Comparison of ENCODE assay signal across 1 cellular context in genomic region chr16:20897253-20897896, GRCh38.
TF ChIP-seq lines count a peak whose summit lies in the region.

No MANE protein-coding gene starts in this region.

TF ChIP-seq in K562, 482 proteins besides CTCF, POLR2A, EP300 and RAD21 (continued from another document):
- TF ChIP-seq, protein P1, sequence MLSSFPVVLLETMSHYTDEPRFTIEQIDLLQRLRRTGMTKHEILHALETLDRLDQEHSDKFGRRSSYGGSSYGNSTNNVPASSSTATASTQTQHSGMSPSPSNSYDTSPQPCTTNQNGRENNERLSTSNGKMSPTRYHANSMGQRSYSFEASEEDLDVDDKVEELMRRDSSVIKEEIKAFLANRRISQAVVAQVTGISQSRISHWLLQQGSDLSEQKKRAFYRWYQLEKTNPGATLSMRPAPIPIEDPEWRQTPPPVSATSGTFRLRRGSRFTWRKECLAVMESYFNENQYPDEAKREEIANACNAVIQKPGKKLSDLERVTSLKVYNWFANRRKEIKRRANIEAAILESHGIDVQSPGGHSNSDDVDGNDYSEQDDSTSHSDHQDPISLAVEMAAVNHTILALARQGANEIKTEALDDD (IDR thresholded peaks at IDR 0.05): 0 out of 2 replicates have a peak, but pooled peaks have one; percentile 17
- TF ChIP-seq ZNF354B (CRISPR knock-in tag; IDR thresholded peaks at IDR 0.05) (no peak), CEBPB (tag; IDR thresholded peaks at IDR 0.05) (peak; percentile 96), MXI1 (IDR thresholded peaks at IDR 0.05; ENCODE audit: low read depth, low read length) (no peak), CREM (IDR thresholded peaks at IDR 0.05; ENCODE audit: low read depth) (no peak), TCF7L2 (IDR thresholded peaks at IDR 0.05; ENCODE audit: low read depth, low read length) (no peak), KAT2B (IDR thresholded peaks at IDR 0.05; ENCODE audit: low read depth, low read length) (no peak), ZZZ3 (IDR thresholded peaks at IDR 0.05) (no peak), ATF3 (IDR thresholded peaks at IDR 0.05) (peak; percentile 61; the same call in 1 of the 2 replicates), ATF3 (CRISPR knock-in tag; conservative IDR thresholded peaks at IDR 0.05) (no peak), NR2C2 (CRISPR knock-in tag; IDR thresholded peaks at IDR 0.05) (no peak), NR2C2 (tag; IDR thresholded peaks at IDR 0.05) (0 out of 2 replicates have a peak, but pooled peaks have one; percentile 3)
- TF ChIP-seq, protein P2, sequence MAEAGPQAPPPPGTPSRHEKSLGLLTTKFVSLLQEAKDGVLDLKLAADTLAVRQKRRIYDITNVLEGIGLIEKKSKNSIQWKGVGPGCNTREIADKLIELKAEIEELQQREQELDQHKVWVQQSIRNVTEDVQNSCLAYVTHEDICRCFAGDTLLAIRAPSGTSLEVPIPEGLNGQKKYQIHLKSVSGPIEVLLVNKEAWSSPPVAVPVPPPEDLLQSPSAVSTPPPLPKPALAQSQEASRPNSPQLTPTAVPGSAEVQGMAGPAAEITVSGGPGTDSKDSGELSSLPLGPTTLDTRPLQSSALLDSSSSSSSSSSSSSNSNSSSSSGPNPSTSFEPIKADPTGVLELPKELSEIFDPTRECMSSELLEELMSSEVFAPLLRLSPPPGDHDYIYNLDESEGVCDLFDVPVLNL (CRISPR knock-in tag; IDR thresholded peaks at IDR 0.05; ENCODE audit: low read depth): no peak
TF ChIP-seq in K562: peak in this region for 8.
